In genomic region chr3:171814662-171815061, GRCh38 we compare ENCODE assay signal across 14 cellular contexts. TPM values are rescaled to one million over a fixed set of nuclear protein-coding genes. Genes with fewer than 3 reads are reported as not detected.
"Had no signal": no experiment of that assay in that cellular context is flagged by ENCODE, and none has a peak within 500 bp of the region (broad histone marks: within the 10 kb centered on the region; RNA-seq: fewer than 3 reads in every experiment).

No MANE protein-coding gene starts in this region.

RNA-seq across cellular contexts. Expression of gene TMEM212, which starts 28.5 kb away (rescaled TPM):
- total RNA-seq: dermis microvascular lymphatic vessel endothelial cell, endodermal cell, esophagus mucosa, esophagus squamous epithelium, gastrocnemius medialis, glomerular endothelial cell, heart right ventricle, kidney epithelial cell, left cardiac atrium, liver, mammary epithelial cell, mononuclear cell, mucosa of gallbladder had no signal
- polyA plus RNA-seq: heart right ventricle, keratinocyte, liver, mammary epithelial cell had no signal
